ENCODE assay signal across 20 cellular contexts in the genomic region with DNA sequence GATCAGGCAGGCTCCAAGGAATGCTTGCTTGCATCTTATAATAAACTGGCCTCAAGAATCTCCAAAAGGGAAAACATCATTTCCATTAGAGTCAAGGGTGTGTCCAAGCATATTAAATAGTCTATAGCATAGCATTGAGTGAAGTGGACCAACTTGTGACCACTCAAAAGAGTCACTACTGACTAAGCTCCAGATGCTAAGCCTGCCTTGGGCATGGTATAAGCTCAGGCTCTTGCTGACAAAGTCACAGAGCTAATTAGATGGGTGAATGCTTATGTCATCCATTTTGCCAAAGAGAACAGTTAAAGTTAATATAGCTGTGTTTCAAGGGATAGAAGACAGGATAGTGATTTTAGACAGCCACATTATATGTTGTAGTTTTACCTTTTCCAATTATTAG.
"Had no signal": no experiment of that assay in that cellular context is flagged by ENCODE, and none has a peak within 500 bp of the region (broad histone marks: within the 10 kb centered on the region; RNA-seq: fewer than 3 reads in every experiment).

No MANE protein-coding gene starts in this region.

- H3K4me1 Mint-ChIP-seq: activated T-helper 17 cell treated with anti-CD3 and anti-CD28 coated beads, Interleukin-2, amount 50 U/mL, for 72 hours; naive thymus-derived CD4-positive, alpha-beta T cell; neural crest cell; stimulated activated effector memory CD8-positive, alpha-beta T cell treated with anti-CD3 and anti-CD28 coated beads, Interleukin-12 subunit alpha, Interleukin-12 subunit beta, amount 100 ng/mL, for 72 hours; stimulated activated naive CD8-positive, alpha-beta T cell treated with anti-CD3 and anti-CD28 coated beads, Interleukin-15, amount 100 ng/mL, for 72 hours had no signal

- DNase-seq: activated CD4-positive, CD25-positive, alpha-beta regulatory T cell treated with anti-CD3 and anti-CD28 coated beads, Interleukin-2, amount 50 U/mL, for 72 hours; activated T-cell treated with anti-CD3 and anti-CD28 coated beads, Interleukin-2, amount 50 U/mL, for 1 hour; brain microvascular endothelial cell; central memory CD4-positive, alpha-beta T cell; effector memory CD4-positive, alpha-beta T cell; kidney; naive thymus-derived CD4-positive, alpha-beta T cell; occipital lobe; right lobe of liver; stimulated activated CD4-positive, alpha-beta T cell treated with anti-CD3 and anti-CD28 coated beads, Interleukin-1b, Interleukin-23, amount 100 ng/mL, for 48 hours; stimulated activated naive CD8-positive, alpha-beta T cell treated with anti-CD3 and anti-CD28 coated beads, Interleukin-15, amount 100 ng/mL, for 72 hours; tibial artery; WERI-Rb-1 had no signal

- H3K9me3 ChIP-seq: ascending aorta, right lobe of liver, tibial artery had no signal

- H3K27me3 ChIP-seq: ascending aorta, brain microvascular endothelial cell, right lobe of liver, tibial artery had no signal

- H3K36me3 ChIP-seq: ascending aorta, brain microvascular endothelial cell, right lobe of liver, tibial artery, WERI-Rb-1 had no signal

- H3K27ac ChIP-seq: ascending aorta, brain microvascular endothelial cell, right lobe of liver, skin epidermis, tibial artery, WERI-Rb-1 had no signal

- ATAC-seq: activated naive CD4-positive, alpha-beta T cell treated with anti-CD3 and anti-CD28 coated beads, Interleukin-2, amount 50 U/mL, for 72 hours; activated T-helper 17 cell treated with anti-CD3 and anti-CD28 coated beads, Interleukin-2, amount 50 U/mL, for 72 hours; naive thymus-derived CD4-positive, alpha-beta T cell; right lobe of liver; stimulated activated naive CD8-positive, alpha-beta T cell treated with anti-CD3 and anti-CD28 coated beads, Interleukin-15, amount 100 ng/mL, for 72 hours had no signal

- H3K27ac Mint-ChIP-seq: activated naive CD4-positive, alpha-beta T cell treated with anti-CD3 and anti-CD28 coated beads, Interleukin-2, amount 50 U/mL, for 72 hours; activated T-helper 17 cell treated with anti-CD3 and anti-CD28 coated beads, Interleukin-2, amount 50 U/mL, for 72 hours; naive thymus-derived CD4-positive, alpha-beta T cell; stimulated activated effector memory CD8-positive, alpha-beta T cell treated with anti-CD3 and anti-CD28 coated beads, Interleukin-12 subunit alpha, Interleukin-12 subunit beta, amount 100 ng/mL, for 72 hours; stimulated activated naive CD8-positive, alpha-beta T cell treated with anti-CD3 and anti-CD28 coated beads, Interleukin-15, amount 100 ng/mL, for 72 hours had no signal

- H3K4me3 ChIP-seq: ascending aorta, lung, right lobe of liver, skin epidermis, tibial artery had no signal

- H3K9me3 Mint-ChIP-seq: activated naive CD4-positive, alpha-beta T cell treated with anti-CD3 and anti-CD28 coated beads, Interleukin-2, amount 50 U/mL, for 72 hours; activated T-helper 17 cell treated with anti-CD3 and anti-CD28 coated beads, Interleukin-2, amount 50 U/mL, for 72 hours; naive thymus-derived CD4-positive, alpha-beta T cell; neural crest cell; stimulated activated effector memory CD8-positive, alpha-beta T cell treated with anti-CD3 and anti-CD28 coated beads, Interleukin-12 subunit alpha, Interleukin-12 subunit beta, amount 100 ng/mL, for 72 hours; stimulated activated naive CD8-positive, alpha-beta T cell treated with anti-CD3 and anti-CD28 coated beads, Interleukin-15, amount 100 ng/mL, for 72 hours had no signal

- H3K4me1 ChIP-seq: ascending aorta, right lobe of liver, tibial artery had no signal

- H3K36me3 Mint-ChIP-seq: activated naive CD4-positive, alpha-beta T cell treated with anti-CD3 and anti-CD28 coated beads, Interleukin-2, amount 50 U/mL, for 72 hours; naive thymus-derived CD4-positive, alpha-beta T cell; stimulated activated effector memory CD8-positive, alpha-beta T cell treated with anti-CD3 and anti-CD28 coated beads, Interleukin-12 subunit alpha, Interleukin-12 subunit beta, amount 100 ng/mL, for 72 hours had no signal

- H3K4me3 Mint-ChIP-seq: activated T-helper 17 cell treated with anti-CD3 and anti-CD28 coated beads, Interleukin-2, amount 50 U/mL, for 72 hours; naive thymus-derived CD4-positive, alpha-beta T cell; neural crest cell; stimulated activated effector memory CD8-positive, alpha-beta T cell treated with anti-CD3 and anti-CD28 coated beads, Interleukin-12 subunit alpha, Interleukin-12 subunit beta, amount 100 ng/mL, for 72 hours; stimulated activated naive CD8-positive, alpha-beta T cell treated with anti-CD3 and anti-CD28 coated beads, Interleukin-15, amount 100 ng/mL, for 72 hours had no signal
